28 cellular contexts compared by ENCODE assay signal in the genomic region with DNA sequence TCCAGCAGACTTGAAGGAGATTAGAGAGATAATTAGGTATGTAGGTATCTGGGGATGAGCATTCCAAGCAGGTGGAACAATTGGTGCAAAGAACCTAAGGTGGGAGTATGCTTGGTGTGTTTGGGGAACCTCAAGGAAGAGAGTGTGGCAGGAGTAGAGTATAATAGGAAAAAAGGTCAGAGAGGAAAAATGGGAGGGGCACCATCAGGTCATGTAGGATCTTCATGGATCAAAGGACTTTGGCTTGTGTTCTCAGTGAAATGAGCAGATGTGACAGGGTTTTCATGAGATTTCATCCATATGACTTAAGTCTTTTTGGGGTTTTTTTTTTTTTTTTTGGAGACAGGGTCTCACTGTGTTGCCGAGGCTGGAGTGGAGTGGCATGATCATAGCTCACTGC.
"Had no signal": no experiment of that assay in that cellular context is flagged by ENCODE, and none has a peak within 500 bp of the region (broad histone marks: within the 10 kb centered on the region; RNA-seq: fewer than 3 reads in every experiment).

No MANE protein-coding gene starts in this region.

- H3K4me3 Mint-ChIP-seq: activated CD4-positive, alpha-beta memory T cell treated with anti-CD3 and anti-CD28 coated beads for 36 hours; activated T-cell treated with anti-CD3 and anti-CD28 coated beads, Interleukin-2, amount 50 U/mL, for 24 hours; central memory CD8-positive, alpha-beta T cell; naive thymus-derived CD8-positive, alpha-beta T cell; T-helper 2 cell treated with Interferon-gamma antibody and Interleukin-4, amounts not matched to agents 5 μg/mL and 100 μg/mL, for 36 hours had no signal

- H3K4me3 ChIP-seq: esophagus squamous epithelium, heart right ventricle, stomach, thyroid gland, upper lobe of right lung had no signal

- H3K9me3 ChIP-seq: esophagus squamous epithelium, heart right ventricle, stomach, thyroid gland, upper lobe of right lung had no signal

- H3K27me3 Mint-ChIP-seq: activated CD4-positive, alpha-beta memory T cell treated with anti-CD3 and anti-CD28 coated beads for 36 hours; activated T-cell treated with anti-CD3 and anti-CD28 coated beads, Interleukin-2, amount 50 U/mL, for 24 hours; central memory CD8-positive, alpha-beta T cell; stimulated activated naive B cell treated with anti-CD40 and anti-IgM and Interleukin-4, amounts not matched to agents 10 μg/mL and 1 μg/mL and 100 μg/mL, for 72 hours had no signal

- ATAC-seq: activated CD4-positive, CD25-positive, alpha-beta regulatory T cell treated with anti-CD3 and anti-CD28 coated beads, Interleukin-2, amount 50 U/mL, for 24 hours; heart right ventricle; left ventricle myocardium superior; naive thymus-derived CD8-positive, alpha-beta T cell; sciatic nerve; stimulated activated naive B cell treated with anti-CD40 and anti-IgM and Interleukin-4, amounts not matched to agents 10 μg/mL and 1 μg/mL and 100 μg/mL, for 72 hours; upper lobe of right lung had no signal

- H3K36me3 Mint-ChIP-seq: naive thymus-derived CD8-positive, alpha-beta T cell had no signal

- H3K9me3 Mint-ChIP-seq: activated CD4-positive, alpha-beta memory T cell treated with anti-CD3 and anti-CD28 coated beads for 36 hours; activated T-cell treated with anti-CD3 and anti-CD28 coated beads, Interleukin-2, amount 50 U/mL, for 24 hours; central memory CD8-positive, alpha-beta T cell; naive thymus-derived CD8-positive, alpha-beta T cell; stimulated activated naive B cell treated with anti-CD40 and anti-IgM and Interleukin-4, amounts not matched to agents 10 μg/mL and 1 μg/mL and 100 μg/mL, for 72 hours; T-helper 2 cell treated with Interferon-gamma antibody and Interleukin-4, amounts not matched to agents 5 μg/mL and 100 μg/mL, for 36 hours had no signal

- DNase-seq: activated CD4-positive, alpha-beta memory T cell treated with anti-CD3 and anti-CD28 coated beads for 36 hours; activated CD4-positive, alpha-beta T cell treated with anti-CD3 and anti-CD28 coated beads for 48 hours; activated CD8-positive, alpha-beta memory T cell treated with anti-CD3 and anti-CD28 coated beads, Interleukin-2, amount 50 U/mL, for 48 hours; activated gamma-delta T cell treated with Interleukin-2 at 50 U/mL for 16 hours; activated naive CD4-positive, alpha-beta T cell treated with anti-CD3 and anti-CD28 coated beads, Interleukin-2, amount 50 U/mL, for 16 hours; activated T-cell treated with anti-CD3 and anti-CD28 coated beads, Interleukin-2, amount 50 U/mL, for 24 hours; dermis blood vessel endothelial cell; effector CD4-positive, alpha-beta T cell; esophagus squamous epithelium; foreskin melanocyte; heart right ventricle; kidney glomerular epithelial cell; left ventricle myocardium superior; mammary epithelial cell; midbrain; naive thymus-derived CD8-positive, alpha-beta T cell; posterior cingulate gyrus; small intestine; stimulated activated CD4-positive, alpha-beta T cell treated with anti-CD3 and anti-CD28 coated beads, Interleukin-4, amount 100 ng/mL, for 4 hours; stimulated activated naive B cell treated with anti-CD40 and anti-IgM and Interleukin-4, amounts not matched to agents 10 μg/mL and 1 μg/mL and 100 μg/mL, for 72 hours; stomach; thyroid gland; upper lobe of right lung had no signal

- H3K4me1 Mint-ChIP-seq: central memory CD8-positive, alpha-beta T cell had no signal

- H3K36me3 ChIP-seq: thyroid gland had no signal

- H3K27ac ChIP-seq: epithelial cell of prostate, esophagus squamous epithelium, heart right ventricle, thyroid gland, upper lobe of right lung had no signal

- H3K27ac Mint-ChIP-seq: activated CD4-positive, alpha-beta memory T cell treated with anti-CD3 and anti-CD28 coated beads for 36 hours; activated T-cell treated with anti-CD3 and anti-CD28 coated beads, Interleukin-2, amount 50 U/mL, for 24 hours; T-helper 2 cell treated with Interferon-gamma antibody and Interleukin-4, amounts not matched to agents 5 μg/mL and 100 μg/mL, for 36 hours had no signal

- H3K27me3 ChIP-seq: esophagus squamous epithelium, heart right ventricle, stomach, thyroid gland, upper lobe of right lung had no signal
